ENCODE assay signal across 13 cellular contexts in the genomic region with DNA sequence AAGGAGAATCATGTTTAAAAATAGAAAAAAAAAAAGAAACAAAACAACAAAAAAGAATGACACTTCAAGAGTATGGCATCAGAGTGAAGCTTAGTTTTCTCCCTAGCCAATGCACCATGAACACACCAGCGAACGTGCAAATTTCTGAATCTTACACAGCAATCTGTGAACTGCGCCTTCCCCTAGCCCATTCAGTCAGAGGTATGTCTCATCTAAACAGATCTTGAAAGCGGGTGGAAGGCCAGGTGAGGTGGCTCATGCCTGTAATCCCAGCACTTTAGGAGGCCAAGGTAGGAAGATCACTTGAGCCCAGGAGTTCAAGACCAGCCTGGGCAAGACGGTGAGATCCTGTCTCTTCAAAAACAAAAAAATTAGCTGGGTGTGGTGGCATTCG.
DNase-seq lines count a peak whose midpoint lies in the region; ATAC-seq and TF ChIP-seq lines count a peak whose summit lies in the region.
"Had no signal": no experiment of that assay in that cellular context is flagged by ENCODE, and none has a peak within 500 bp of the region (broad histone marks: within the 10 kb centered on the region; RNA-seq: fewer than 3 reads in every experiment).

No MANE protein-coding gene starts in this region.

- peak overlapping the region; percentile 17; the same call in 1 of the 2 replicates for H3K27ac ChIP-seq in Panc1 (ENCODE audit: low read length)
- H3K27ac ChIP-seq in epithelial cell of prostate, result peak overlapping the region; percentile 43
- peak overlapping the region; percentile 75 for H3K27ac ChIP-seq in muscle layer of duodenum (ENCODE audit: low read length)
- peak overlapping the region; percentile 50 for H3K27ac ChIP-seq in suprapubic skin

- no peak overlapping the region for H3K4me3 Mint-ChIP-seq in activated naive CD4-positive, alpha-beta T cell treated with anti-CD3 and anti-CD28 coated beads, Interleukin-2, amount 10 ng/mL, durations not matched to agents 7 days and 5 days
- no peak overlapping the region for H3K4me3 Mint-ChIP-seq in natural killer cell treated with Interleukin-12 subunit alpha and Interleukin-12 subunit beta and Interleukin-15 and Interleukin-18, amount 100 ng/mL, for 72 hours
- H3K4me3 Mint-ChIP-seq: activated naive CD8-positive, alpha-beta T cell treated with anti-CD3 and anti-CD28 coated beads for 36 hours; CD8-positive, alpha-beta T cell had no signal

- 80% methylated on average over 6 of the region's 6 CpGs for WGBS in suprapubic skin

- H3K36me3 ChIP-seq in Panc1 (ENCODE audit: control insufficient read depth, insufficient read depth, low read length) (no peaks in the 10 kb centered on the region), muscle layer of duodenum (ENCODE audit: control insufficient read depth in 1 of 2, insufficient read depth in 2 of 2, low read length in 2 of 2) (peaks cover 0 to 3% of the 10 kb centered on the region in 2 donors), suprapubic skin (peaks cover 5% of the 10 kb centered on the region), MG63 (peaks cover 20% of the 10 kb centered on the region)

- H3K4me3 ChIP-seq in Panc1 (ENCODE audit: low read depth in 2 of 2, low read length in 2 of 2) (no peak overlapping the region), muscle layer of duodenum (ENCODE audit: low read depth in 1 of 2, low read length in 2 of 2) (no peak overlapping the region), suprapubic skin (no peak overlapping the region), MG63 (no peak overlapping the region)

- H3K27ac Mint-ChIP-seq in activated naive CD4-positive, alpha-beta T cell treated with anti-CD3 and anti-CD28 coated beads, Interleukin-2, amount 10 ng/mL, durations not matched to agents 7 days and 5 days, result no peak overlapping the region
- H3K27ac Mint-ChIP-seq in natural killer cell treated with Interleukin-12 subunit alpha and Interleukin-12 subunit beta and Interleukin-15 and Interleukin-18, amount 100 ng/mL, for 72 hours, result no peak overlapping the region
- H3K27ac Mint-ChIP-seq: activated naive CD8-positive, alpha-beta T cell treated with anti-CD3 and anti-CD28 coated beads for 36 hours; CD8-positive, alpha-beta T cell had no signal

- no peaks in the 10 kb centered on the region for H3K4me1 Mint-ChIP-seq in activated naive CD4-positive, alpha-beta T cell treated with anti-CD3 and anti-CD28 coated beads, Interleukin-2, amount 10 ng/mL, durations not matched to agents 7 days and 5 days
- peaks cover 3 to 8% of the 10 kb centered on the region in 2 donors for H3K4me1 Mint-ChIP-seq in natural killer cell treated with Interleukin-12 subunit alpha and Interleukin-12 subunit beta and Interleukin-15 and Interleukin-18, amount 100 ng/mL, for 72 hours (ENCODE audit: low read depth in 2 of 2)

- H3K4me1 ChIP-seq in Panc1 (ENCODE audit: control insufficient read depth, insufficient read depth, low read length) (no peaks in the 10 kb centered on the region), muscle layer of duodenum (ENCODE audit: control insufficient read depth in 1 of 2, insufficient read depth in 2 of 2, low read length in 2 of 2) (peaks cover 11 to 29% of the 10 kb centered on the region in 2 donors), suprapubic skin (peaks cover 27% of the 10 kb centered on the region)

- peaks cover 5% of the 10 kb centered on the region for H3K27me3 Mint-ChIP-seq in activated naive CD4-positive, alpha-beta T cell treated with anti-CD3 and anti-CD28 coated beads, Interleukin-2, amount 10 ng/mL, durations not matched to agents 7 days and 5 days
- H3K27me3 Mint-ChIP-seq in natural killer cell treated with Interleukin-12 subunit alpha and Interleukin-12 subunit beta and Interleukin-15 and Interleukin-18, amount 100 ng/mL, for 72 hours, result no peaks in the 10 kb centered on the region
- H3K27me3 Mint-ChIP-seq: activated naive CD8-positive, alpha-beta T cell treated with anti-CD3 and anti-CD28 coated beads for 36 hours had no signal

- POLR2A ChIA-PET in Panc1 (lab: Charles Lee), result no interaction called here

- intact Hi-C loops in Panc1 (cut with micrococcal nuclease; ENCODE audit: unreplicated experiment), result no loop called here

- no TSS peak for BruUV-seq in Panc1 (replicated peaks; lab: Mats Ljungman, UMichigan)

- H3K36me3 Mint-ChIP-seq in activated naive CD4-positive, alpha-beta T cell treated with anti-CD3 and anti-CD28 coated beads, Interleukin-2, amount 10 ng/mL, durations not matched to agents 7 days and 5 days, result no peaks in the 10 kb centered on the region
- H3K36me3 Mint-ChIP-seq in natural killer cell treated with Interleukin-12 subunit alpha and Interleukin-12 subunit beta and Interleukin-15 and Interleukin-18, amount 100 ng/mL, for 72 hours, result no peaks in the 10 kb centered on the region

- DNase-seq in Panc1 (ENCODE audit: low read depth, low spot score), result no peak
- no peak for DNase-seq in epithelial cell of prostate (ENCODE audit: low read depth, low spot score)
- no peak for DNase-seq in suprapubic skin (ENCODE audit: low spot score in 2 of 2)
- DNase-seq in activated naive CD4-positive, alpha-beta T cell treated with anti-CD3 and anti-CD28 coated beads, Interleukin-2, amount 10 ng/mL, durations not matched to agents 7 days and 5 days, result no peak
- DNase-seq in MG63, result no peak
- no peak for DNase-seq in LoVo (ENCODE audit: low spot score)
- no peak for DNase-seq in natural killer cell treated with Interleukin-12 subunit alpha and Interleukin-12 subunit beta and Interleukin-15 and Interleukin-18, amount 100 ng/mL, for 72 hours (ENCODE audit: low spot score)
- DNase-seq: activated CD4-positive, alpha-beta T cell treated with anti-CD3 and anti-CD28 coated beads, Interleukin-2, amount 50 U/mL, for 48 hours; activated naive CD8-positive, alpha-beta T cell treated with anti-CD3 and anti-CD28 coated beads for 36 hours; CD8-positive, alpha-beta T cell; NCI-H146; NK-92 treated with Interleukin-12 subunit alpha and Interleukin-12 subunit beta, amount 100 ng/mL, for 24 hours had no signal

- no peak for TF ChIP-seq POLR2A in suprapubic skin (IDR thresholded peaks at IDR 0.05)

- ATAC-seq in Panc1, result no peak
- ATAC-seq in natural killer cell treated with Interleukin-12 subunit alpha and Interleukin-12 subunit beta and Interleukin-15 and Interleukin-18, amount 100 ng/mL, for 72 hours, result no peak
- ATAC-seq: CD8-positive, alpha-beta T cell had no signal

- H3K9me3 ChIP-seq in Panc1 (ENCODE audit: control insufficient read depth, insufficient read depth, low read depth, low read length) (no peaks in the 10 kb centered on the region), muscle layer of duodenum (ENCODE audit: control insufficient read depth in 1 of 2, low read length in 2 of 2) (no peaks in the 10 kb centered on the region), suprapubic skin (no peaks in the 10 kb centered on the region), MG63 (no peaks in the 10 kb centered on the region)

- CTCF ChIA-PET in Panc1 (lab: Charles Lee), result no interaction called here
- CTCF ChIA-PET in activated naive CD4-positive, alpha-beta T cell treated with anti-CD3 and anti-CD28 coated beads, Interleukin-2, amount 10 ng/mL, durations not matched to agents 7 days and 5 days (lab: Charles Lee), result no interaction called here

- no peaks in the 10 kb centered on the region for H3K9me3 Mint-ChIP-seq in activated naive CD4-positive, alpha-beta T cell treated with anti-CD3 and anti-CD28 coated beads, Interleukin-2, amount 10 ng/mL, durations not matched to agents 7 days and 5 days
- H3K9me3 Mint-ChIP-seq in natural killer cell treated with Interleukin-12 subunit alpha and Interleukin-12 subunit beta and Interleukin-15 and Interleukin-18, amount 100 ng/mL, for 72 hours, result no peaks in the 10 kb centered on the region
- H3K9me3 Mint-ChIP-seq: activated naive CD8-positive, alpha-beta T cell treated with anti-CD3 and anti-CD28 coated beads for 36 hours; CD8-positive, alpha-beta T cell had no signal

- in situ Hi-C loops in Panc1 (cut with HindIII; ENCODE audit: low pct_unique_long_range_greater_than_20kb, low sequenced_read_pairs), result no loop called here

- H3K27me3 ChIP-seq in Panc1 (ENCODE audit: control insufficient read depth, insufficient read depth, low read length) (no peaks in the 10 kb centered on the region), muscle layer of duodenum (ENCODE audit: low read depth, low read length) (no peaks in the 10 kb centered on the region), suprapubic skin (no peaks in the 10 kb centered on the region), MG63 (no peaks in the 10 kb centered on the region)

- TF ChIP-seq EP300 in suprapubic skin (IDR thresholded peaks at IDR 0.05), result no peak

- TF ChIP-seq CTCF in Panc1 (IDR thresholded peaks at IDR 0.05), result no peak
- TF ChIP-seq CTCF in suprapubic skin (IDR thresholded peaks at IDR 0.05), result no peak

Comparison
In these comparisons a context has a peak if more than half of its experiments do, and no peak if none do; other contexts are left out.
1. H3K27ac ChIP-seq: peak in every context shown above with its lines; median percentile 75 in muscle layer of duodenum; 50 in suprapubic skin; 43 in epithelial cell of prostate; 17 in Panc1.